ENCODE assay signal across 12 cellular contexts in genomic region chr2:233384017-233384416, GRCh38. TPM values are rescaled to one million over a fixed set of nuclear protein-coding genes. Genes with fewer than 3 reads are reported as not detected.
DNase-seq lines count a peak whose midpoint lies in the region; ATAC-seq, FAIRE-seq and TF ChIP-seq lines count a peak whose summit lies in the region.
"Had no signal": no experiment of that assay in that cellular context is flagged by ENCODE, and none has a peak within 500 bp of the region (broad histone marks: within the 10 kb centered on the region; RNA-seq: fewer than 3 reads in every experiment).

No MANE protein-coding gene starts in this region.

- no peak overlapping the region for H3K27ac ChIP-seq in GM23248

- H3K4me1 Mint-ChIP-seq in activated naive CD8-positive, alpha-beta T cell (ENCODE audit: low read depth): peaks cover 92% of the 10 kb centered on the region
- peaks cover 60% of the 10 kb centered on the region for H3K4me1 Mint-ChIP-seq in nephron progenitor cell

- H3K9ac ChIP-seq in GM23248: no peak overlapping the region

- ATAC-seq in HG03159 (IDR thresholded peaks at IDR 0.05; ENCODE audit: unreplicated experiment): no peak

- H3K4me3 ChIP-seq in H7 (ENCODE audit: insufficient read depth, low read depth, low read length) (no peak overlapping the region), GM23248 (no peak overlapping the region)
- H3K4me3 ChIP-seq: stomach had no signal

- H3K36me3 ChIP-seq in H7 (replicated peaks; ENCODE audit: control insufficient read depth, insufficient read depth, low read length) (no peaks in the 10 kb centered on the region), GM23248 (ENCODE audit: low read depth) (no peaks in the 10 kb centered on the region)

- no peaks in the 10 kb centered on the region for H3K9me2 ChIP-seq in GM23248 (ENCODE audit: insufficient read depth)

- no peak for FAIRE-seq in HTR-8/SVneo (lab: Jason Lieb, UNC)

- DNase-seq in NOMO-1 treated with DMSO at 0.1 percent for 48 hours (lab: John Stamatoyannopoulos, UW; ENCODE audit: unreplicated experiment) (peak; percentile 5), NOMO-1 (lab: John Stamatoyannopoulos, UW; ENCODE audit: unreplicated experiment in 2 of 2) (no peak), H7 (peak; percentile 43), nephron progenitor cell (no peak), GM23248 (no peak), HTR-8/SVneo (ENCODE audit: insufficient read length, low spot score) (no peak)
- DNase-seq: NCI-H1930; OCI-M1; stimulated activated CD4-positive, alpha-beta T cell treated with anti-CD3 and anti-CD28 coated beads, Interleukin-15, amount 100 ng/mL, for 24 hours had no signal

- in situ Hi-C loops in GM23248 (cut with MboI): no loop called here

- H3F3A ChIP-seq in GM23248 (ENCODE audit: insufficient read depth): 0 out of 2 replicates have a peak, but pooled peaks cover 6% of the 10 kb centered on the region

- peak overlapping the region; percentile 99 for H3K27ac Mint-ChIP-seq in activated naive CD8-positive, alpha-beta T cell
- peak overlapping the region; percentile 77 for H3K27ac Mint-ChIP-seq in nephron progenitor cell

- peak; percentile 23 for TF ChIP-seq CTCF in nephron progenitor cell (IDR thresholded peaks at IDR 0.05)

- H3K27me3 ChIP-seq in H7 (ENCODE audit: control insufficient read depth, insufficient read depth, low read length) (no peaks in the 10 kb centered on the region), GM23248 (replicated peaks; ENCODE audit: insufficient read depth) (no peaks in the 10 kb centered on the region)
- H3K27me3 ChIP-seq: stomach had no signal

- H3K79me2 ChIP-seq in GM23248 (ENCODE audit: insufficient read depth): no peaks in the 10 kb centered on the region

- no peak overlapping the region for H3K4me2 ChIP-seq in GM23248 (ENCODE audit: unreplicated experiment)

- H3K36me3 Mint-ChIP-seq in activated naive CD8-positive, alpha-beta T cell: peaks cover 5% of the 10 kb centered on the region
- peaks cover 16% of the 10 kb centered on the region for H3K36me3 Mint-ChIP-seq in nephron progenitor cell (ENCODE audit: low read depth)

- no peaks in the 10 kb centered on the region for H3K27me3 Mint-ChIP-seq in activated naive CD8-positive, alpha-beta T cell
- H3K27me3 Mint-ChIP-seq in nephron progenitor cell (ENCODE audit: low read depth, poor library complexity): peaks cover 2% of the 10 kb centered on the region

- H4K20me1 ChIP-seq in GM23248 (ENCODE audit: insufficient read depth): no peaks in the 10 kb centered on the region

- H3K4me3 Mint-ChIP-seq in activated naive CD8-positive, alpha-beta T cell: peak overlapping the region; percentile 85
- H3K4me3 Mint-ChIP-seq in nephron progenitor cell: no peak overlapping the region

- H3K9me3 Mint-ChIP-seq in activated naive CD8-positive, alpha-beta T cell (ENCODE audit: low read depth): no peaks in the 10 kb centered on the region
- no peaks in the 10 kb centered on the region for H3K9me3 Mint-ChIP-seq in nephron progenitor cell

- no peaks in the 10 kb centered on the region for H3K9me3 ChIP-seq in GM23248 (ENCODE audit: low read depth)
- H3K9me3 ChIP-seq: stomach had no signal

- peaks cover 22% of the 10 kb centered on the region for H3K4me1 ChIP-seq in GM23248 (ENCODE audit: insufficient read depth)

- no peak overlapping the region for H2AFZ ChIP-seq in GM23248

- 87 to 93% methylated on average over 10 of the region's 10 CpGs for WGBS in GM23248 (ENCODE audit: low coverage in 1 of 2, low lambda C conversion rate in 2 of 2, missing lambda C conversion rate in 2 of 2), 2 experiments

RNA-seq across cellular contexts. Expression of gene DGKD, which starts 29.7 kb away (rescaled TPM):
- 10.3 and 15.9 TPM in 2 replicates for total RNA-seq in H7 (2014; rRNA removed; shearing (Covaris generic))
- 4.0 and 5.1 TPM in 2 replicates for total RNA-seq in GM23248 (2014; rRNA removed; shearing (Covaris generic))
- 2.7 and 3.9 TPM in 2 replicates for polyA plus RNA-seq in GM23248 (2016; fragmentation: Nextera tagmentation; extraction: Ambion mirVana)

Comparison
In these comparisons a context has a peak if more than half of its experiments do, and no peak if none do; other contexts are left out.
1. DNase-seq: peak in NOMO-1 treated with DMSO at 0.1 percent for 48 hours (single experiment) and H7 (single experiment); none in NOMO-1 (0 of 2), nephron progenitor cell (single experiment), GM23248 (single experiment) and HTR-8/SVneo (single experiment).